Comparison of ENCODE assay signal across 10 cellular contexts in genomic region chr6:169253341-169253740, GRCh38. TPM values are rescaled to one million over a fixed set of nuclear protein-coding genes. Genes with fewer than 3 reads are reported as not detected.
DNase-seq lines count a peak whose midpoint lies in the region; ATAC-seq and TF ChIP-seq lines count a peak whose summit lies in the region.
"Had no signal": no experiment of that assay in that cellular context is flagged by ENCODE, and none has a peak within 500 bp of the region (broad histone marks: within the 10 kb centered on the region; RNA-seq: fewer than 3 reads in every experiment).

No MANE protein-coding gene starts in this region.

- no peaks in the 10 kb centered on the region for H3K36me3 Mint-ChIP-seq in stimulated activated naive CD8-positive, alpha-beta T cell treated with anti-CD3 and anti-CD28 coated beads, Interleukin-15, Interleukin-2, amounts not matched to agents 100 ng/mL and 50 ng/mL, for 24 hours (ENCODE audit: low read depth)

- no peak for DNase-seq in stimulated activated naive CD8-positive, alpha-beta T cell treated with anti-CD3 and anti-CD28 coated beads, Interleukin-15, Interleukin-2, amounts not matched to agents 100 U/mL and 50 U/mL, for 24 hours
- DNase-seq in fibroblast of villous mesenchyme (ENCODE audit: low read depth) (peak; percentile 23), omental fat pad (ENCODE audit: low spot score) (peak; percentile 15), 8988T (no peak)
- no peak for DNase-seq in effector CD4-positive, alpha-beta T cell
- DNase-seq: activated effector memory CD4-positive, alpha-beta T cell treated with Interleukin-2 at 50 U/mL for 16 hours; OCI-M1 had no signal

- no peak for TF ChIP-seq CTCF in fibroblast of villous mesenchyme (IDR thresholded peaks at IDR 0.05; ENCODE audit: insufficient read depth, low read depth, low read length)
- TF ChIP-seq CTCF in omental fat pad (IDR thresholded peaks at IDR 0.05): no peak

- H3K27me3 Mint-ChIP-seq in stimulated activated naive CD8-positive, alpha-beta T cell treated with anti-CD3 and anti-CD28 coated beads, Interleukin-15, Interleukin-2, amounts not matched to agents 100 ng/mL and 50 ng/mL, for 24 hours: peaks cover 66% of the 10 kb centered on the region

- peak overlapping the region; percentile 28 for H3K4me3 Mint-ChIP-seq in stimulated activated naive CD8-positive, alpha-beta T cell treated with anti-CD3 and anti-CD28 coated beads, Interleukin-15, Interleukin-2, amounts not matched to agents 100 ng/mL and 50 ng/mL, for 24 hours

- no peaks in the 10 kb centered on the region for H3K9me3 Mint-ChIP-seq in stimulated activated naive CD8-positive, alpha-beta T cell treated with anti-CD3 and anti-CD28 coated beads, Interleukin-15, Interleukin-2, amounts not matched to agents 100 ng/mL and 50 ng/mL, for 24 hours

- no peak for ATAC-seq in stimulated activated naive CD8-positive, alpha-beta T cell treated with anti-CD3 and anti-CD28 coated beads, Interleukin-15, Interleukin-2, amounts not matched to agents 100 U/mL and 50 U/mL, for 24 hours
- ATAC-seq in omental fat pad (ENCODE audit: low FRiP score) (no peak), GM18873 (IDR thresholded peaks at IDR 0.05; ENCODE audit: low FRiP score, unreplicated experiment) (no peak), HG02938 (IDR thresholded peaks at IDR 0.05; ENCODE audit: unreplicated experiment) (no peak)

- peak overlapping the region; percentile 63 for H3K4me3 ChIP-seq in fibroblast of villous mesenchyme (ENCODE audit: low read depth, low read length)

- H3K4me1 Mint-ChIP-seq in stimulated activated naive CD8-positive, alpha-beta T cell treated with anti-CD3 and anti-CD28 coated beads, Interleukin-15, Interleukin-2, amounts not matched to agents 100 ng/mL and 50 ng/mL, for 24 hours (ENCODE audit: low read depth): peaks cover 17% of the 10 kb centered on the region

- no peak overlapping the region for H3K27ac Mint-ChIP-seq in stimulated activated naive CD8-positive, alpha-beta T cell treated with anti-CD3 and anti-CD28 coated beads, Interleukin-15, Interleukin-2, amounts not matched to agents 100 ng/mL and 50 ng/mL, for 24 hours

RNA-seq across cellular contexts. Expression of gene THBS2, which starts 0.3 kb away (rescaled TPM):
- total RNA-seq in fibroblast of villous mesenchyme (374 and 478 TPM in 2 replicates), omental fat pad (100 to 1,000 TPM in 2 of 4 donors, 10 to 100 TPM in 2; 53.5 to 115 (median 93.8) TPM)

Comparison
In these comparisons a context has a peak if more than half of its experiments do, and no peak if none do; other contexts are left out.
1. DNase-seq: peak in fibroblast of villous mesenchyme (single experiment) and omental fat pad (single experiment); none in stimulated activated naive CD8-positive, alpha-beta T cell treated with anti-CD3 and anti-CD28 coated beads, Interleukin-15, Interleukin-2, amounts not matched to agents 100 U/mL and 50 U/mL, for 24 hours (single experiment), effector CD4-positive, alpha-beta T cell (single experiment) and 8988T (single experiment).